Comparison of ENCODE assay signal across 5 cellular contexts in the genomic region with DNA sequence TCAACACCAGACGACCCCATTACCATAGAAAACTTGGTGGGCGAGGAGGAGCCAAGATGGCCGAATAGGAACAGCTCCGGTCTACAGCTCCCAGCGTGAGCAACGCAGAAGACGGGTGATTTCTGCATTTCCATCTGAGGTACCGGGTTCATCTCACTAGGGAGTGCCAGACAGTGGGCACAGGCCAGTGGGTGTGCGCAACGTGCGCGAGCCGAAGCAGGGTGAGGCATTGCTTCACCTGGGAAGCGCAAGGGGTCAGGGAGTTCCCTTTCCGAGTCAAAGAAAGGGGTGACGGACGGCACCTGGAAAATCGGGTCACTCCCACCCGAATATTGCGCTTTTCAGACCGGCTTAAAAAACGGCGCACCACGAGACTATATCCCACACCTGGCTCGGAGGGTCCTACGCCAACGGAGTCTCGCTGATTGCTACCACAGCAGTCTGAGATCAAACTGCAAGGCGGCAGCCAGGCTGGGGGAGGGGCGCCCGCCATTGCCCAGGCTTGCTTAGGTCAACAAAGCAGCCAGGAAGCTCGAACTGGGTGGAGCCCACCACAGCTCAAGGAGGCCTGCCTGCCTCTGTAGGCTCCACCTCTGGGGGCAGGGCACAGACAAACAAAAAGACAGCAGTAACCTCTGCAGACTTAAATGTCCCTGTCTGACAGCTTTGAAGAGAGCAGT.
DNase-seq lines count a peak whose midpoint lies in the region; TF ChIP-seq lines count a peak whose summit lies in the region.
"Not testable (repeated sequence)": the region's sequence is repeated elsewhere in the genome, so short reads cannot be mapped to it uniquely, and the experiment has no call there.

No MANE protein-coding gene starts in this region.

- H2BK15ac ChIP-seq in H9 (ENCODE audit: low read depth, low read length); mesenchymal stem cell (ENCODE audit: low read depth, poor library complexity, severe bottlenecking): not testable (repeated sequence)

- H2BK5ac ChIP-seq in H9 (ENCODE audit: insufficient read length, low read length); mesenchymal stem cell (ENCODE audit: low read depth, low read length, poor library complexity, severe bottlenecking): not testable (repeated sequence)

- H3K23me2 ChIP-seq in H9 (ENCODE audit: insufficient read length, low read depth, low read length, poor library complexity, severe bottlenecking) = not testable (repeated sequence)

- not testable (repeated sequence) for H3K9ac ChIP-seq in H9 (ENCODE audit: extremely low read depth, insufficient read length, low read length); mesenchymal stem cell (ENCODE audit: low read length); neural progenitor cell

- H3K14ac ChIP-seq in H9 (ENCODE audit: insufficient read depth, low read length); mesenchymal stem cell (ENCODE audit: low read length in 2 of 2): not testable (repeated sequence)

- no CpG with 5 or more reads among the region's 32 CpGs for WGBS in H9 (ENCODE audit: extremely low coverage, insufficient read length, low lambda C conversion rate)
- WGBS in mesenchymal stem cell = 90% methylated on average over 24 of the region's 32 CpGs

- not testable (repeated sequence) for H3K4me1 ChIP-seq in H9 (ENCODE audit: insufficient read depth, low read length); mesenchymal stem cell (ENCODE audit: control insufficient read depth, insufficient read depth, low read depth, low read length); neural progenitor cell

- H3K56ac ChIP-seq in H9 (ENCODE audit: insufficient read length, low read depth, low read length) = not testable (repeated sequence)

- DNase-seq in H9; mesenchymal stem cell; neural progenitor cell (ENCODE audit: low spot score): not testable (repeated sequence)
- DNase-seq in RPMI8226 = peak; percentile 5
- DNase-seq in activated gamma-delta T cell (lab: John Stamatoyannopoulos, UW) = peak; percentile 3

- H4K8ac ChIP-seq in H9 (replicated peaks; ENCODE audit: insufficient read length, low read depth, low read length); mesenchymal stem cell (ENCODE audit: low read length): not testable (repeated sequence)

- H3K79me1 ChIP-seq in H9 (ENCODE audit: insufficient read depth, low read depth, low read length, poor library complexity, severe bottlenecking); mesenchymal stem cell (replicated peaks; ENCODE audit: low read length, poor library complexity, severe bottlenecking): not testable (repeated sequence)

- H3K27ac Mint-ChIP-seq in H9 (0 out of 7 replicates have a peak overlapping the region, but pooled peaks of 1 of the 3 experiments have one; percentile 40), neural progenitor cell (peak overlapping the region; percentile 33)

- not testable (repeated sequence) for H3K9me3 ChIP-seq in H9 (ENCODE audit: control insufficient read depth, low read depth, low read length); mesenchymal stem cell (ENCODE audit: control insufficient read depth, low read length); neural progenitor cell (ENCODE audit: low read depth)

- not testable (repeated sequence) for H4K91ac ChIP-seq in H9 (ENCODE audit: insufficient read length, low read depth, low read length); mesenchymal stem cell (ENCODE audit: low read length)

- not testable (repeated sequence) for H3K36me3 ChIP-seq in mesenchymal stem cell (ENCODE audit: control insufficient read depth in 1 of 2, insufficient read depth in 2 of 2, low read depth in 1 of 2, low read length in 2 of 2); neural progenitor cell

- H3F3A ChIP-seq in neural progenitor cell (ENCODE audit: low read depth) = not testable (repeated sequence)

- not testable (repeated sequence) for H2AFZ ChIP-seq in H9 (ENCODE audit: low read length); mesenchymal stem cell (ENCODE audit: low read depth, low read length); neural progenitor cell (replicated peaks)

- H2BK120ac ChIP-seq in H9 (ENCODE audit: low read depth, low read length, poor library complexity, severe bottlenecking); mesenchymal stem cell (ENCODE audit: low read depth, low read length): not testable (repeated sequence)

- H3K18ac ChIP-seq in H9 (ENCODE audit: insufficient read length, low read depth, low read length) = not testable (repeated sequence)
- H3K18ac ChIP-seq in mesenchymal stem cell (ENCODE audit: low read depth in 1 of 2, low read length in 2 of 2) = peak overlapping the region in 1 of 2 experiments; percentile 21

- not testable (repeated sequence) for H4K20me1 ChIP-seq in H9 (ENCODE audit: control insufficient read depth, insufficient read depth, insufficient read length); neural progenitor cell (ENCODE audit: low read depth)

- H4K5ac ChIP-seq in H9 (ENCODE audit: insufficient read length, low read depth, low read length) = peak overlapping the region; percentile 53

- H3K9me3 Mint-ChIP-seq in H9, neural progenitor cell: not testable (repeated sequence)

- H3K4me1 Mint-ChIP-seq in H9, neural progenitor cell: not testable (repeated sequence)

- H3K36me3 Mint-ChIP-seq in H9 (ENCODE audit: insufficient read depth in 1 of 3, low read depth in 3 of 3); neural progenitor cell: not testable (repeated sequence)

- H3K27me3 ChIP-seq in H9 (ENCODE audit: insufficient read depth, low read length); mesenchymal stem cell (ENCODE audit: control insufficient read depth in 1 of 2, insufficient read depth in 1 of 2, low read length in 2 of 2); neural progenitor cell: not testable (repeated sequence)

- not testable (repeated sequence) for H3K27ac ChIP-seq in H9 (ENCODE audit: insufficient read length, low read depth, low read length); mesenchymal stem cell (ENCODE audit: low read length, poor library complexity, severe bottlenecking); neural progenitor cell

- not testable (repeated sequence) for H3K4ac ChIP-seq in H9 (ENCODE audit: low read depth, low read length); mesenchymal stem cell (ENCODE audit: low read depth in 1 of 2, low read length in 2 of 2)

- not testable (repeated sequence) for TF ChIP-seq CTCF in H9 (conservative IDR thresholded peaks at IDR 0.05); neural progenitor cell (IDR thresholded peaks at IDR 0.05)

- H2BK20ac ChIP-seq in H9 (ENCODE audit: low read depth, low read length, poor library complexity, severe bottlenecking) = not testable (repeated sequence)

- H3T11ph ChIP-seq in H9 (ENCODE audit: low read length) = not testable (repeated sequence)

- H3K4me3 ChIP-seq in mesenchymal stem cell (ENCODE audit: insufficient read depth in 1 of 2, low read depth in 1 of 2, low read length in 2 of 2); neural progenitor cell: not testable (repeated sequence)

- H2BK12ac ChIP-seq in H9 (ENCODE audit: insufficient read length, low read depth, low read length) = not testable (repeated sequence)
- peak overlapping the region; percentile 2 to 66 for H2BK12ac ChIP-seq in mesenchymal stem cell (ENCODE audit: low read length in 2 of 2)

- H3K27me3 Mint-ChIP-seq in H9 (ENCODE audit: low read depth); neural progenitor cell (ENCODE audit: insufficient read depth, low read depth): not testable (repeated sequence)

- H3K4me3 Mint-ChIP-seq in H9, neural progenitor cell: not testable (repeated sequence)

- H3K4me2 ChIP-seq in H9 (ENCODE audit: insufficient read depth, insufficient read length, low read length); mesenchymal stem cell (ENCODE audit: low read length, poor library complexity, severe bottlenecking); neural progenitor cell: not testable (repeated sequence)

- H2AK5ac ChIP-seq in H9 (ENCODE audit: insufficient read length, low read length); mesenchymal stem cell (ENCODE audit: low read length, severe bottlenecking): not testable (repeated sequence)

- H3K23ac ChIP-seq in H9 (ENCODE audit: insufficient read length, low read depth, low read length); mesenchymal stem cell (ENCODE audit: low read length in 2 of 2): not testable (repeated sequence)

- H3K79me2 ChIP-seq in H9 (ENCODE audit: insufficient read depth, low read length); neural progenitor cell (ENCODE audit: low read depth): not testable (repeated sequence)
